In genomic region chr17:61400058-61400785, GRCh38 we compare ENCODE assay signal across 8 cellular contexts. TPM values are rescaled to one million over a fixed set of nuclear protein-coding genes. Genes with fewer than 3 reads are reported as not detected.
DNase-seq lines count a peak whose midpoint lies in the region; ATAC-seq, FAIRE-seq and TF ChIP-seq lines count a peak whose summit lies in the region.

No MANE protein-coding gene starts in this region.

- no peaks in the 10 kb centered on the region for H3K36me3 Mint-ChIP-seq in activated CD8-positive, alpha-beta memory T cell treated with anti-CD3 and anti-CD28 coated beads, Interleukin-2, amount 10 ng/mL, durations not matched to agents 7 days and 5 days
- no peaks in the 10 kb centered on the region for H3K36me3 Mint-ChIP-seq in activated CD8-positive, alpha-beta T cell treated with anti-CD3 and anti-CD28 coated beads for 36 hours (ENCODE audit: low read depth)

- H2AFZ ChIP-seq in keratinocyte (ENCODE audit: control insufficient read depth, low read length) = no peak overlapping the region

- dilution Hi-C loops in keratinocyte (cut with MboI; ENCODE audit: extremely low pct_ligation_motif_present, low sequenced_read_pairs) = no loop called here

- no peak for FAIRE-seq in keratinocyte (lab: Jason Lieb, UNC)

- H3K4me1 ChIP-seq in keratinocyte (ENCODE audit: control insufficient read depth, extremely low read depth, insufficient read depth, low read length) (peaks cover 11% of the 10 kb centered on the region), thoracic aorta (ENCODE audit: control insufficient read depth in 1 of 2, low read depth in 2 of 2) (peaks cover 9 to 71% of the 10 kb centered on the region in 2 donors)

- H3K4me2 ChIP-seq in keratinocyte (ENCODE audit: control insufficient read depth, extremely low read depth, insufficient read depth, low read depth, low read length) = peak overlapping the region; percentile 32

- intact Hi-C loops in activated CD8-positive, alpha-beta T cell treated with anti-CD3 and anti-CD28 coated beads for 36 hours (cut with micrococcal nuclease) = loop anchor here (5.0 kb wide), 1 partner anchor 52 kb away; the partner anchor contains the start of gene TBX4

- CTCF ChIA-PET in activated CD8-positive, alpha-beta memory T cell treated with anti-CD3 and anti-CD28 coated beads, Interleukin-2, amount 10 ng/mL, durations not matched to agents 7 days and 5 days (lab: Charles Lee) = interaction anchor here (1.0 to 1.8 kb wide), 3 partner anchors 9 to 428 kb away, joined by 4 to 7 read pairs (median 4); no protein-coding TSS in a partner anchor
- CTCF ChIA-PET in activated CD8-positive, alpha-beta T cell treated with anti-CD3 and anti-CD28 coated beads for 36 hours (lab: Charles Lee) = interaction anchor here (0.8 to 1.3 kb wide), 5 partner anchors 10 to 49 kb away, joined by 3 to 4 read pairs (median 3); no protein-coding TSS in a partner anchor

- H3K9me3 ChIP-seq in keratinocyte (ENCODE audit: control insufficient read depth, low read depth, low read length) (no peaks in the 10 kb centered on the region), thoracic aorta (no peaks in the 10 kb centered on the region)

- H3K27me3 Mint-ChIP-seq in activated CD8-positive, alpha-beta memory T cell treated with anti-CD3 and anti-CD28 coated beads, Interleukin-2, amount 10 ng/mL, durations not matched to agents 7 days and 5 days = peaks cover 71% of the 10 kb centered on the region
- H3K27me3 Mint-ChIP-seq in activated CD8-positive, alpha-beta T cell treated with anti-CD3 and anti-CD28 coated beads for 36 hours = peaks cover 61% of the 10 kb centered on the region

- DNase-seq in activated CD8-positive, alpha-beta memory T cell treated with anti-CD3 and anti-CD28 coated beads, Interleukin-2, amount 10 ng/mL, durations not matched to agents 7 days and 5 days = no peak
- no peak for DNase-seq in activated CD8-positive, alpha-beta memory T cell treated with anti-CD3 and anti-CD28 coated beads, Interleukin-2, amount 50 U/mL, for 4 hours
- DNase-seq in activated CD8-positive, alpha-beta T cell treated with anti-CD3 and anti-CD28 coated beads for 36 hours = no peak
- DNase-seq in keratinocyte (ENCODE audit: low read depth, low spot score) (no peak), thoracic aorta (ENCODE audit: low spot score) (no peak), MV-4-11 (lab: John Stamatoyannopoulos, UW) (no peak)

- no peaks in the 10 kb centered on the region for H3K9me1 ChIP-seq in keratinocyte (ENCODE audit: control insufficient read depth, extremely low read depth, insufficient read depth, low read length)

- peaks cover 6% of the 10 kb centered on the region for H4K20me1 ChIP-seq in keratinocyte (ENCODE audit: control insufficient read depth, extremely low read depth, insufficient read depth, low read length)

- peak overlapping the region; percentile 42 for H3K4me3 Mint-ChIP-seq in activated CD8-positive, alpha-beta memory T cell treated with anti-CD3 and anti-CD28 coated beads, Interleukin-2, amount 10 ng/mL, durations not matched to agents 7 days and 5 days
- peak overlapping the region; percentile 32 for H3K4me3 Mint-ChIP-seq in activated CD8-positive, alpha-beta T cell treated with anti-CD3 and anti-CD28 coated beads for 36 hours

- H3K9ac ChIP-seq in keratinocyte (ENCODE audit: control insufficient read depth, extremely low read depth, insufficient read depth, low read length) = no peak overlapping the region

- H3K27me3 ChIP-seq in keratinocyte (ENCODE audit: control insufficient read depth, extremely low read depth, insufficient read depth, low read length) = peaks cover 95% of the 10 kb centered on the region
- no peaks in the 10 kb centered on the region for H3K27me3 ChIP-seq in thoracic aorta (replicated peaks; ENCODE audit: insufficient read depth)

- no peak overlapping the region for H3K27ac Mint-ChIP-seq in activated CD8-positive, alpha-beta memory T cell treated with anti-CD3 and anti-CD28 coated beads, Interleukin-2, amount 10 ng/mL, durations not matched to agents 7 days and 5 days
- H3K27ac Mint-ChIP-seq in activated CD8-positive, alpha-beta T cell treated with anti-CD3 and anti-CD28 coated beads for 36 hours = no peak overlapping the region

- H3K27ac ChIP-seq in keratinocyte (ENCODE audit: control insufficient read depth, insufficient read depth, low read length) (no peak overlapping the region), thoracic aorta (peak overlapping the region; percentile 79 to 91)

- no peaks in the 10 kb centered on the region for H3K79me2 ChIP-seq in keratinocyte (ENCODE audit: control insufficient read depth, insufficient read depth, low read length)

- H3K4me3 ChIP-seq in keratinocyte (ENCODE audit: control insufficient read depth in 2 of 3, extremely low read depth in 1 of 3, insufficient read depth in 2 of 3, low read depth in 1 of 3, low read length in 3 of 3) (peak overlapping the region in 1 of 3 experiments; percentile 4), thoracic aorta (peak overlapping the region; percentile 87)

- H3K9me3 Mint-ChIP-seq in activated CD8-positive, alpha-beta memory T cell treated with anti-CD3 and anti-CD28 coated beads, Interleukin-2, amount 10 ng/mL, durations not matched to agents 7 days and 5 days (ENCODE audit: low read depth) = no peaks in the 10 kb centered on the region
- no peaks in the 10 kb centered on the region for H3K9me3 Mint-ChIP-seq in activated CD8-positive, alpha-beta T cell treated with anti-CD3 and anti-CD28 coated beads for 36 hours

- H3K4me1 Mint-ChIP-seq in activated CD8-positive, alpha-beta memory T cell treated with anti-CD3 and anti-CD28 coated beads, Interleukin-2, amount 10 ng/mL, durations not matched to agents 7 days and 5 days = peaks cover 30% of the 10 kb centered on the region
- peaks cover 33% of the 10 kb centered on the region for H3K4me1 Mint-ChIP-seq in activated CD8-positive, alpha-beta T cell treated with anti-CD3 and anti-CD28 coated beads for 36 hours (ENCODE audit: low read depth)

- H3K36me3 ChIP-seq in keratinocyte (ENCODE audit: control insufficient read depth in 2 of 2, extremely low read depth in 1 of 2, insufficient read depth in 2 of 2, low read length in 2 of 2) (no peaks in the 10 kb centered on the region), thoracic aorta (peaks cover 6% of the 10 kb centered on the region)

- POLR2A ChIA-PET in activated CD8-positive, alpha-beta T cell treated with anti-CD3 and anti-CD28 coated beads for 36 hours (lab: Charles Lee) = no interaction called here

- TF ChIP-seq CTCF in activated CD8-positive, alpha-beta T cell treated with anti-CD3 and anti-CD28 coated beads for 36 hours (IDR thresholded peaks at IDR 0.05) = no peak
- no peak for TF ChIP-seq CTCF in keratinocyte (optimal IDR thresholded peaks at IDR 0.05 in 1 of 3, IDR thresholded peaks at IDR 0.05 in 1 of 3, conservative IDR thresholded peaks at IDR 0.05 in 1 of 3; ENCODE audit: extremely low read depth in 1 of 3, insufficient read depth in 2 of 3, low read length in 3 of 3)
- no peak for TF ChIP-seq CTCF in thoracic aorta (IDR thresholded peaks at IDR 0.05)

- no peak for ATAC-seq in activated CD8-positive, alpha-beta memory T cell treated with anti-CD3 and anti-CD28 coated beads, Interleukin-2, amount 10 ng/mL, durations not matched to agents 7 days and 5 days
- no peak for ATAC-seq in activated CD8-positive, alpha-beta T cell treated with anti-CD3 and anti-CD28 coated beads for 36 hours
- ATAC-seq in thoracic aorta (ENCODE audit: insufficient number of reproducible peaks, low FRiP score, low read depth) (peak; percentile 15), HG02870 (IDR thresholded peaks at IDR 0.05; ENCODE audit: unreplicated experiment) (no peak), GM18498 (IDR thresholded peaks at IDR 0.05; ENCODE audit: unreplicated experiment) (no peak)

RNA-seq across cellular contexts. Expression of gene TBX2, which starts 0.6 kb away (rescaled TPM):
- not detected for total RNA-seq in activated CD8-positive, alpha-beta memory T cell treated with anti-CD3 and anti-CD28 coated beads, Interleukin-2, amount 10 ng/mL, durations not matched to agents 7 days and 5 days
- not detected for total RNA-seq in activated CD8-positive, alpha-beta T cell treated with anti-CD3 and anti-CD28 coated beads for 36 hours
- polyA plus RNA-seq in keratinocyte = 0.01 TPM in 2 of 3 replicates, not detected in the other
- not detected for polyA plus RNA-seq in keratinocyte (2011; ENCODE audit: low read depth)
- polyA plus RNA-seq in keratinocyte (2011; cell fraction: cytosol; rRNA removed) = 0.03 TPM in 1 of 2 replicates, not detected in the other
- polyA plus RNA-seq in keratinocyte (2011; cell fraction: nucleus; rRNA removed) = 0.04 and 0.07 TPM in 2 replicates
- polyA plus RNA-seq in keratinocyte (2012; ENCODE audit: low replicate concordance) = 0.02 TPM in 1 of 2 replicates, not detected in the other
- polyA minus RNA-seq in keratinocyte = 0.10 to 0.26 TPM in 2 of 3 replicates, not detected in the other
- not detected for polyA minus RNA-seq in keratinocyte (2011; cell fraction: cytosol; rRNA and poly(A)+ RNA removed)
- polyA minus RNA-seq in keratinocyte (2011; cell fraction: nucleus; rRNA and poly(A)+ RNA removed) = not detected in 2 replicates
- 10 to 100 TPM; 35.2 to 49.5 TPM for total RNA-seq in thoracic aorta

RNA-seq across cellular contexts. Expression of gene TBX4, which starts 52.0 kb away (rescaled TPM):
- total RNA-seq in activated CD8-positive, alpha-beta memory T cell treated with anti-CD3 and anti-CD28 coated beads, Interleukin-2, amount 10 ng/mL, durations not matched to agents 7 days and 5 days = not detected
- not detected for total RNA-seq in activated CD8-positive, alpha-beta T cell treated with anti-CD3 and anti-CD28 coated beads for 36 hours
- 0.04 TPM in 1 of 3 replicates, not detected in the others for polyA plus RNA-seq in keratinocyte
- polyA plus RNA-seq in keratinocyte (2011; ENCODE audit: low read depth) = not detected
- not detected in 2 replicates for polyA plus RNA-seq in keratinocyte (2011; cell fraction: cytosol; rRNA removed)
- polyA plus RNA-seq in keratinocyte (2011; cell fraction: nucleus; rRNA removed) = 0.10 and 0.39 TPM in 2 replicates
- polyA plus RNA-seq in keratinocyte (2012; ENCODE audit: low replicate concordance) = not detected in 2 replicates
- polyA minus RNA-seq in keratinocyte = 0.33 TPM in 1 of 3 replicates, not detected in the others
- polyA minus RNA-seq in keratinocyte (2011; cell fraction: cytosol; rRNA and poly(A)+ RNA removed) = not detected
- not detected in 2 replicates for polyA minus RNA-seq in keratinocyte (2011; cell fraction: nucleus; rRNA and poly(A)+ RNA removed)
- not detected for total RNA-seq in thoracic aorta

Comparison
In these comparisons a context has a peak if more than half of its experiments do, and no peak if none do; other contexts are left out.
1. RNA of gene TBX2, which starts 0.6 kb away (total RNA-seq): 35.2 to 49.5 TPM in thoracic aorta; not detected in activated CD8-positive, alpha-beta memory T cell treated with anti-CD3 and anti-CD28 coated beads, Interleukin-2, amount 10 ng/mL, durations not matched to agents 7 days and 5 days and not detected in activated CD8-positive, alpha-beta T cell treated with anti-CD3 and anti-CD28 coated beads for 36 hours; every median in the first group is over 10 times any median in the second.